In genomic region chr15:76866716-76867321, GRCh38 we compare ENCODE assay signal across 7 cellular contexts. TPM values are rescaled to one million over a fixed set of nuclear protein-coding genes. Genes with fewer than 3 reads are reported as not detected.
DNase-seq lines count a peak whose midpoint lies in the region; ATAC-seq, FAIRE-seq and TF ChIP-seq lines count a peak whose summit lies in the region.

No MANE protein-coding gene starts in this region.

- H3K27ac ChIP-seq in GM12878 (ENCODE audit: control insufficient read depth, insufficient read depth) (no peak overlapping the region), HepG2 (ENCODE audit: extremely low read length, insufficient read depth, low read length) (no peak overlapping the region)

- RAD21 ChIA-PET in GM12878 (lab: Charles Lee; ENCODE audit: unreplicated experiment): interaction anchor here (0.5 to 2.4 kb wide), 6 partner anchors 23 to 818 kb away, joined by 4 to 14 read pairs (median 6); no protein-coding TSS in a partner anchor

- FAIRE-seq in GM12878 (lab: Jason Lieb, UNC) (no peak), HepG2 (lab: Jason Lieb, UNC) (no peak)

- H3K9me3 ChIP-seq in GM12878 (replicated peaks; ENCODE audit: control insufficient read depth, insufficient read depth, low read length) (no peaks in the 10 kb centered on the region), HepG2 (ENCODE audit: low read length) (no peaks in the 10 kb centered on the region)

- peaks cover 55% of the 10 kb centered on the region for H3K4me1 Mint-ChIP-seq in stimulated activated memory B cell treated with anti-CD40 and anti-IgM and Interleukin-4, amounts not matched to agents 10 μg/mL and 1 μg/mL and 100 μg/mL, for 72 hours
- peaks cover 34% of the 10 kb centered on the region for H3K4me1 Mint-ChIP-seq in activated CD4-positive, alpha-beta memory T cell treated with anti-CD3 and anti-CD28 coated beads for 36 hours (ENCODE audit: low read depth)

- BruUV-seq in GM12878 (replicated peaks; lab: Mats Ljungman, UMichigan) (no TSS peak), HepG2 (replicated peaks; lab: Mats Ljungman, UMichigan) (no TSS peak)

- H2AFZ ChIP-seq in GM12878 (ENCODE audit: control insufficient read depth, low read depth, low read length) (no peak overlapping the region), HepG2 (ENCODE audit: low read length) (no peak overlapping the region)

- H3K4me1 ChIP-seq in GM12878 (ENCODE audit: control insufficient read depth, insufficient read depth, low read length) (peaks cover 5% of the 10 kb centered on the region; the same call in 1 of the 2 replicates), HepG2 (ENCODE audit: insufficient read depth, low read length) (no peaks in the 10 kb centered on the region)

- DNase-seq in GM04503 (ENCODE audit: low read depth): peak; percentile 14
- peak; percentile 23 for DNase-seq in LoVo (ENCODE audit: low spot score)
- DNase-seq in GM12878 (ENCODE audit: low read depth, low spot score): no peak
- DNase-seq in HepG2 (ENCODE audit: low spot score): peak; percentile 34
- no peak for DNase-seq in activated CD4-positive, alpha-beta memory T cell treated with anti-CD3 and anti-CD28 coated beads for 36 hours

- no peak for TF ChIP-seq EP300 in GM12878 (IDR thresholded peaks at IDR 0.05; ENCODE audit: borderline replicate concordance in 1 of 2, control insufficient read depth in 1 of 2, low read depth in 2 of 2, low read length in 2 of 2)
- no peak for TF ChIP-seq EP300 in HepG2 (IDR thresholded peaks at IDR 0.05; ENCODE audit: low read depth in 2 of 2, low read length in 2 of 2)
- TF ChIP-seq EP300 in HepG2 (CRISPR knock-in tag; IDR thresholded peaks at IDR 0.05; ENCODE audit: borderline replicate concordance): no peak

- intact Hi-C loops in GM12878 (cut with micrococcal nuclease; ENCODE audit: unreplicated experiment) (loop anchor here (1.0 kb wide), 2 partner anchors 632 to 677 kb away; no protein-coding TSS in a partner anchor), HepG2 (cut with micrococcal nuclease; ENCODE audit: unreplicated experiment) (loop anchor here (1.0 to 10.0 kb wide), 3 partner anchors 242 to 677 kb away; partner anchors contain the start of gene ISL2)
- intact Hi-C loops in activated CD4-positive, alpha-beta memory T cell treated with anti-CD3 and anti-CD28 coated beads for 36 hours (cut with micrococcal nuclease): loop anchor here (1.0 to 10.0 kb wide), 5 partner anchors 65 to 677 kb away; partner anchors contain the start of gene RCN2

- no peak overlapping the region for H3K9ac ChIP-seq in GM12878 (ENCODE audit: control insufficient read depth, insufficient read depth, low read length)
- no peak overlapping the region for H3K9ac ChIP-seq in HepG2 (ENCODE audit: insufficient read depth, low read depth, low read length)

- no peak overlapping the region for H3K4me3 Mint-ChIP-seq in stimulated activated memory B cell treated with anti-CD40 and anti-IgM and Interleukin-4, amounts not matched to agents 10 μg/mL and 1 μg/mL and 100 μg/mL, for 72 hours
- H3K4me3 Mint-ChIP-seq in activated CD4-positive, alpha-beta memory T cell treated with anti-CD3 and anti-CD28 coated beads for 36 hours: no peak overlapping the region

- H3K4me3 ChIP-seq in GM12878 (no peak overlapping the region), HepG2 (replicated peaks in 1 of 3; ENCODE audit: insufficient read depth in 1 of 3, low read depth in 2 of 3, low read length in 3 of 3) (no peak overlapping the region)

- no peaks in the 10 kb centered on the region for H3K27me3 Mint-ChIP-seq in stimulated activated memory B cell treated with anti-CD40 and anti-IgM and Interleukin-4, amounts not matched to agents 10 μg/mL and 1 μg/mL and 100 μg/mL, for 72 hours
- H3K27me3 Mint-ChIP-seq in activated CD4-positive, alpha-beta memory T cell treated with anti-CD3 and anti-CD28 coated beads for 36 hours: no peaks in the 10 kb centered on the region

- H3K9me3 Mint-ChIP-seq in stimulated activated memory B cell treated with anti-CD40 and anti-IgM and Interleukin-4, amounts not matched to agents 10 μg/mL and 1 μg/mL and 100 μg/mL, for 72 hours: peaks cover under 1% of the 10 kb centered on the region
- H3K9me3 Mint-ChIP-seq in activated CD4-positive, alpha-beta memory T cell treated with anti-CD3 and anti-CD28 coated beads for 36 hours: no peaks in the 10 kb centered on the region

- no peaks in the 10 kb centered on the region for H4K20me1 ChIP-seq in GM12878 (ENCODE audit: control insufficient read depth, insufficient read depth)
- 0 out of 2 replicates have a peak, but pooled peaks cover 3% of the 10 kb centered on the region for H4K20me1 ChIP-seq in HepG2 (ENCODE audit: insufficient read depth, low read length)

- POLR2A ChIA-PET in GM12878 (lab: Charles Lee): no interaction called here
- POLR2A ChIA-PET in HepG2 (lab: Yijun Ruan, JAX): no interaction called here
- POLR2A ChIA-PET in activated CD4-positive, alpha-beta memory T cell treated with anti-CD3 and anti-CD28 coated beads for 36 hours (lab: Charles Lee): no interaction called here

- peak; percentile 43 to 51 (median 47); a peak in 5 of 6 replicates for TF ChIP-seq CTCF in GM12878 (IDR thresholded peaks at IDR 0.05 in 2 of 3, conservative IDR thresholded peaks at IDR 0.05 in 1 of 3; ENCODE audit: control insufficient read depth in 2 of 3, extremely low read depth in 1 of 3, insufficient read depth in 1 of 3, low read depth in 3 of 3, low read length in 3 of 3)
- peak; percentile 51 for TF ChIP-seq CTCF in HepG2 (CRISPR knock-in tag; IDR thresholded peaks at IDR 0.05)

- CTCF ChIA-PET in GM12878 (lab: Yijun Ruan, JAX): interaction anchor here (0.8 to 3.1 kb wide), 17 partner anchors 10 to 810 kb away, joined by 3 to 18 read pairs (median 3); no protein-coding TSS in a partner anchor
- CTCF ChIA-PET in HepG2 (lab: Yijun Ruan, JAX; ENCODE audit: low intra/inter-chr PET ratio, low total read pairs): interaction anchor here (1.2 kb wide), 1 partner anchor 719 kb away, joined by 5 read pairs; no protein-coding TSS in a partner anchor
- CTCF ChIA-PET in activated CD4-positive, alpha-beta memory T cell treated with anti-CD3 and anti-CD28 coated beads for 36 hours (lab: Charles Lee): interaction anchor here (0.8 to 1.6 kb wide), 9 partner anchors 212 to 681 kb away, joined by 3 to 12 read pairs (median 4); no protein-coding TSS in a partner anchor

- H3K79me2 ChIP-seq in GM12878 (ENCODE audit: control insufficient read depth, insufficient read depth, low read length): no peaks in the 10 kb centered on the region
- no peaks in the 10 kb centered on the region for H3K79me2 ChIP-seq in HepG2 (ENCODE audit: insufficient read depth, low read length)

- H3K36me3 ChIP-seq in GM12878 (ENCODE audit: control insufficient read depth in 2 of 2, insufficient read depth in 2 of 2, low read length in 1 of 2) (no peaks in the 10 kb centered on the region), HepG2 (replicated peaks in 1 of 2; ENCODE audit: control insufficient read depth in 1 of 2, insufficient read depth in 2 of 2, low read length in 2 of 2) (no peaks in the 10 kb centered on the region)

- in situ Hi-C loops in GM12878 (cut with MboI): loop anchor here (5.0 kb wide), 1 partner anchor 685 kb away; no protein-coding TSS in a partner anchor
- in situ Hi-C loops in HepG2 (cut with HindIII; ENCODE audit: extremely low pct_ligation_motif_present, low pct_unique_long_range_greater_than_20kb): loop anchor here (10.0 kb wide), 1 partner anchor 672 kb away; no protein-coding TSS in a partner anchor

- ATAC-seq in GM12878: peak; percentile 53; the same call in 2 of the 3 replicates
- ATAC-seq in HepG2: no peak
- ATAC-seq in stimulated activated memory B cell treated with anti-CD40 and anti-IgM and Interleukin-4, amounts not matched to agents 10 μg/mL and 1 μg/mL and 100 μg/mL, for 72 hours: no peak
- no peak for ATAC-seq in GM21515 (IDR thresholded peaks at IDR 0.05; ENCODE audit: unreplicated experiment)

- H3K27me3 ChIP-seq in GM12878 (replicated peaks in 1 of 2; ENCODE audit: control insufficient read depth in 2 of 2, insufficient read depth in 2 of 2, low read length in 1 of 2) (no peaks in the 10 kb centered on the region), HepG2 (ENCODE audit: control insufficient read depth in 1 of 2, insufficient read depth in 2 of 2, low read length in 2 of 2) (no peaks in the 10 kb centered on the region)

- no peak overlapping the region for H3K4me2 ChIP-seq in GM12878 (ENCODE audit: control insufficient read depth, insufficient read depth)
- H3K4me2 ChIP-seq in HepG2 (ENCODE audit: low read depth, low read length): no peak overlapping the region

- TF ChIP-seq RAD21 in GM12878 (IDR thresholded peaks at IDR 0.05; ENCODE audit: insufficient read depth, low read depth, low read length) (peak; percentile 82), HepG2 (CRISPR knock-in tag; IDR thresholded peaks at IDR 0.05) (peak; percentile 43; the same call in 1 of the 2 replicates)

- H3K27ac Mint-ChIP-seq in stimulated activated memory B cell treated with anti-CD40 and anti-IgM and Interleukin-4, amounts not matched to agents 10 μg/mL and 1 μg/mL and 100 μg/mL, for 72 hours: no peak overlapping the region
- H3K27ac Mint-ChIP-seq in activated CD4-positive, alpha-beta memory T cell treated with anti-CD3 and anti-CD28 coated beads for 36 hours: no peak overlapping the region

- TF ChIP-seq POLR2A in GM12878 (IDR thresholded peaks at IDR 0.05; ENCODE audit: low read depth, low read length) (no peak), HepG2 (IDR thresholded peaks at IDR 0.05; ENCODE audit: insufficient read depth in 1 of 2, low read depth in 2 of 2, low read length in 2 of 2) (no peak)

- SMC1A ChIA-PET in GM12878 (lab: Charles Lee; ENCODE audit: uncharacterized antibody, unreplicated experiment): interaction anchor here (0.8 to 1.5 kb wide), 10 partner anchors 10 to 681 kb away, joined by 3 to 9 read pairs (median 3); no protein-coding TSS in a partner anchor

- peaks cover 19% of the 10 kb centered on the region for H3K36me3 Mint-ChIP-seq in stimulated activated memory B cell treated with anti-CD40 and anti-IgM and Interleukin-4, amounts not matched to agents 10 μg/mL and 1 μg/mL and 100 μg/mL, for 72 hours
- H3K36me3 Mint-ChIP-seq in activated CD4-positive, alpha-beta memory T cell treated with anti-CD3 and anti-CD28 coated beads for 36 hours: no peaks in the 10 kb centered on the region

RNA-seq across cellular contexts. Expression of gene SCAPER, which starts 38.3 kb away (rescaled TPM):
- total RNA-seq in GM12878 (2013; cell fraction: nucleolus; rRNA removed): 32.2 and 35.4 TPM in 2 replicates
- 4.1 and 5.6 TPM in 2 replicates for total RNA-seq in GM12878 (2014; rRNA removed)
- total RNA-seq in GM12878 (2014; rRNA removed; fragmentation: Illumina TruSeq; extraction: Trizol): 5.4 and 6.2 TPM in 2 replicates
- total RNA-seq in GM12878 (2021): 4.9 and 5.7 TPM in 2 replicates
- polyA plus RNA-seq in GM12878 (2011; ENCODE audit: low read depth): 8.3 TPM
- polyA plus RNA-seq in GM12878 (2011; rRNA removed): 1.9 and 2.1 TPM in 2 replicates
- 0.90 and 1.2 TPM in 2 replicates for polyA plus RNA-seq in GM12878 (2011; cell fraction: cytosol; rRNA removed)
- 1.8 and 3.6 TPM in 2 replicates for polyA plus RNA-seq in GM12878 (2011; cell fraction: nucleus; rRNA removed)
- polyA plus RNA-seq in GM12878 (2012): 5.4 and 6.6 TPM in 2 replicates
- 3.4 and 3.8 TPM in 2 replicates for polyA plus RNA-seq in GM12878 (2014; fragmentation: Illumina TruSeq; extraction: Trizol)
- polyA plus RNA-seq in GM12878 (2014; fragmentation: Nextera tagmentation; extraction: Ambion mirVana): 1 to 10 TPM; 2.3 to 3.7 TPM
- polyA plus RNA-seq in GM12878 (2014; rRNA removed): 1.0 and 1.2 TPM in 2 replicates
- 1 to 10 TPM; 7.4 to 7.7 TPM for polyA plus RNA-seq in GM12878 (2016; fragmentation: Nextera tagmentation; extraction: Ambion mirVana)
- 1.9 and 4.5 TPM in 2 replicates for polyA minus RNA-seq in GM12878 (2011; rRNA and poly(A)+ RNA removed)
- 1.9 and 2.8 TPM in 2 replicates for polyA minus RNA-seq in GM12878 (2011; cell fraction: cytosol; rRNA and poly(A)+ RNA removed)
- polyA minus RNA-seq in GM12878 (2011; cell fraction: nucleus; rRNA and poly(A)+ RNA removed): 5.6 and 7.6 TPM in 2 replicates
- total RNA-seq in HepG2 (2016; rRNA removed; fragmentation: Illumina TruSeq; extraction: Trizol): 7.6 and 10.5 TPM in 2 replicates
- total RNA-seq in HepG2 (2016; cell fraction: cytosol; rRNA removed; fragmentation: Illumina TruSeq; extraction: Trizol; ENCODE audit: low read depth): 6.6 and 9.4 TPM in 2 replicates
- total RNA-seq in HepG2 (2016; cell fraction: insoluble cytoplasmic fraction; rRNA removed; fragmentation: Illumina TruSeq; extraction: Trizol): 8.7 and 9.2 TPM in 2 replicates
- 4.7 and 6.7 TPM in 2 replicates for total RNA-seq in HepG2 (2016; cell fraction: membrane; rRNA removed; fragmentation: Illumina TruSeq; extraction: Trizol)
- total RNA-seq in HepG2 (2016; cell fraction: nucleus; rRNA removed; fragmentation: Illumina TruSeq; extraction: Trizol): 25.1 and 30.0 TPM in 2 replicates
- 4.3 and 4.5 TPM in 2 replicates for polyA plus RNA-seq in HepG2 (2011; rRNA removed)
- 2.7 and 3.3 TPM in 2 replicates for polyA plus RNA-seq in HepG2 (2011; cell fraction: cytosol; rRNA removed)
- polyA plus RNA-seq in HepG2 (2011; cell fraction: nucleus; rRNA removed): 2.9 and 6.5 TPM in 2 replicates
- 6.4 and 7.5 TPM in 2 replicates for polyA plus RNA-seq in HepG2 (2012)
- 0.32 and 0.43 TPM in 2 replicates for polyA plus RNA-seq in HepG2 (2016; cell fraction: cytosol; fragmentation: Illumina TruSeq; extraction: Trizol; ENCODE audit: low read depth)
- polyA plus RNA-seq in HepG2 (2016; cell fraction: insoluble cytoplasmic fraction; fragmentation: Illumina TruSeq; extraction: Trizol; ENCODE audit: low read depth): 6.7 and 7.6 TPM in 2 replicates
- 0.85 and 2.0 TPM in 2 replicates for polyA plus RNA-seq in HepG2 (2016; cell fraction: membrane; fragmentation: Illumina TruSeq; extraction: Trizol; ENCODE audit: low read depth)
- polyA plus RNA-seq in HepG2 (2016; cell fraction: nucleus; fragmentation: Illumina TruSeq; extraction: Trizol; ENCODE audit: insufficient read depth, low read depth): 6.0 and 6.4 TPM in 2 replicates
- 4.5 and 5.0 TPM in 2 replicates for polyA minus RNA-seq in HepG2 (2011; rRNA and poly(A)+ RNA removed; ENCODE audit: low replicate concordance)
- polyA minus RNA-seq in HepG2 (2011; cell fraction: cytosol; rRNA and poly(A)+ RNA removed): 5.5 and 6.4 TPM in 2 replicates
- 36.1 and 39.0 TPM in 2 replicates for polyA minus RNA-seq in HepG2 (2011; cell fraction: nucleus; rRNA and poly(A)+ RNA removed)
- 10 to 100 TPM; 21.5 to 22.9 TPM for total RNA-seq in activated CD4-positive, alpha-beta memory T cell treated with anti-CD3 and anti-CD28 coated beads for 36 hours

Comparison
In these comparisons a context has a peak if more than half of its experiments do, and no peak if none do; other contexts are left out.
1. DNase-seq: peak in GM04503 (single experiment), LoVo (single experiment) and HepG2 (single experiment); none in GM12878 (single experiment) and activated CD4-positive, alpha-beta memory T cell treated with anti-CD3 and anti-CD28 coated beads for 36 hours (single experiment).